In the genomic region with DNA sequence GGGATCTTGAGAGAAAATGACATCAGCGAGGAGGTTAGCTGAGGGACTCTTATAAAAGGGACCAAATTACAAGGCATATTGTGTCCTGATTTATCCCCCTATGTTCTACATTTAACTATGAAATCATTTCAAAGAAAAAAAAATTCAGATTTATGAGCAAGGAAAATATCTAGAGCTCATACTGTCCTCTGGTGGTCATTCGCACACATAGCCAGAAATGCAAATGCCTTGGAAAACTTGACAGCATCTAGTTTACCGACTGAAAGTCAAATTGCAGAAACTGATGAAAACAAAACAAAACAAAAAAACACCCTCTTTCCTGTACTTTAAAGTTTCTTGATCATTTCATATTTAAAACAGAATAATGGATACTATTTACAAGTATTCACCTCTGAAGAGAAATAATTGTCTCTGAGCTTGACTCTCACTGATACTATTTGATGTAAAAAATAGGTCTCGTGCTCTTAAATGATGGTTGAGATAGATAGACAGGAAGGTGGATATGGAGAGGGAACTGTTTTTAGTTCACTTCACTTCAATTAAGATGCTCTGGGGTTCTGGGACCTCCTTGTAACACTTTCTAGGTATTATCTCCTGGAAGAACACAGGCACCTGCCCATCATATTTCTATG, we compare ENCODE assay signal across 9 cellular contexts.
DNase-seq lines count a peak whose midpoint lies in the region; ATAC-seq and TF ChIP-seq lines count a peak whose summit lies in the region.
"Had no signal": no experiment of that assay in that cellular context is flagged by ENCODE, and none has a peak within 500 bp of the region (broad histone marks: within the 10 kb centered on the region; RNA-seq: fewer than 3 reads in every experiment).

No MANE protein-coding gene starts in this region.

- TF ChIP-seq POLR2A in sigmoid colon (IDR thresholded peaks at IDR 0.05) (no peak), GM18505 (IDR thresholded peaks at IDR 0.05; ENCODE audit: borderline replicate concordance, extremely low read depth, insufficient read depth, insufficient read length) (no peak)

- no peak overlapping the region for H3K4me3 Mint-ChIP-seq in endothelial cell (ENCODE audit: unreplicated experiment)

- no peaks in the 10 kb centered on the region for H3K36me3 ChIP-seq in sigmoid colon
- H3K36me3 ChIP-seq: BLaER1 treated with 17β-estradiol and CSF1 and Interleukin-3, amounts not matched to agents 10 nM and 100 nM had no signal

- no peak overlapping the region for H3K27ac Mint-ChIP-seq in endothelial cell (ENCODE audit: unreplicated experiment)

- H3K36me3 Mint-ChIP-seq in endothelial cell (ENCODE audit: low read depth, unreplicated experiment), result peaks cover 2% of the 10 kb centered on the region

- H3K27me3 ChIP-seq in sigmoid colon, result no peaks in the 10 kb centered on the region
- H3K27me3 ChIP-seq: BLaER1 treated with 17β-estradiol and CSF1 and Interleukin-3, amounts not matched to agents 10 nM and 100 nM had no signal

- H3K4me1 Mint-ChIP-seq in endothelial cell (ENCODE audit: unreplicated experiment), result no peaks in the 10 kb centered on the region

- peaks cover 2% of the 10 kb centered on the region for H3K27me3 Mint-ChIP-seq in endothelial cell (ENCODE audit: unreplicated experiment)

- H3K9me3 ChIP-seq in sigmoid colon, result no peaks in the 10 kb centered on the region
- H3K9me3 ChIP-seq: BLaER1 treated with 17β-estradiol and CSF1 and Interleukin-3, amounts not matched to agents 10 nM and 100 nM had no signal

- DNase-seq in NCI-H2081 (lab: John Stamatoyannopoulos, UW), result peak; percentile 38 to 48
- no peak for DNase-seq in NCI-H2081 treated with DMSO at 0.1 percent for 48 hours (lab: John Stamatoyannopoulos, UW)
- peak; percentile 40 for DNase-seq in NCI-H2227 (lab: John Stamatoyannopoulos, UW; ENCODE audit: unreplicated experiment)
- DNase-seq in endothelial cell (ENCODE audit: low spot score), result no peak
- no peak for DNase-seq in sigmoid colon
- no peak for DNase-seq in activated CD8-positive, alpha-beta memory T cell treated with anti-CD3 and anti-CD28 coated beads, Interleukin-2, amount 50 U/mL, for 4 hours

- no peak for TF ChIP-seq EP300 in sigmoid colon (IDR thresholded peaks at IDR 0.05)

- WGBS in sigmoid colon, 2 donors, result 28 to 34% methylated on average over 4 of the region's 4 CpGs

- intact Hi-C loops in sigmoid colon (cut with DNase I), result loop anchor here (1.0 to 5.0 kb wide), 3 partner anchors 79 to 333 kb away; a partner anchor contains a TSS

- H3K4me3 ChIP-seq in sigmoid colon, result no peak overlapping the region
- H3K4me3 ChIP-seq: BLaER1 treated with 17β-estradiol and CSF1 and Interleukin-3, amounts not matched to agents 10 nM and 100 nM had no signal

- H3K4me1 ChIP-seq in sigmoid colon, result peaks cover 0 to 7% (median 2%) of the 10 kb centered on the region in 4 donors
- H3K4me1 ChIP-seq: BLaER1 treated with 17β-estradiol and CSF1 and Interleukin-3, amounts not matched to agents 10 nM and 100 nM had no signal

- H3K27ac ChIP-seq in sigmoid colon, result peak overlapping the region in 2 of 4 donors; percentile 20 to 39
- H3K27ac ChIP-seq: BLaER1 treated with 17β-estradiol and CSF1 and Interleukin-3, amounts not matched to agents 10 nM and 100 nM had no signal

- H3K9me3 Mint-ChIP-seq in endothelial cell (ENCODE audit: unreplicated experiment), result peaks cover 16% of the 10 kb centered on the region

- peak; percentile 66 for TF ChIP-seq CTCF in endothelial cell (IDR thresholded peaks at IDR 0.05; ENCODE audit: unreplicated experiment)
- TF ChIP-seq CTCF in sigmoid colon (IDR thresholded peaks at IDR 0.05), result peak; percentile 88 to 97 (median 93)

- ATAC-seq in HG02938 (IDR thresholded peaks at IDR 0.05; ENCODE audit: unreplicated experiment) (no peak), GM18505 (IDR thresholded peaks at IDR 0.05; ENCODE audit: unreplicated experiment) (no peak)

Comparison
In these comparisons a context has a peak if more than half of its experiments do, and no peak if none do; other contexts are left out.
1. DNase-seq: peak in NCI-H2081 (2 of 2) and NCI-H2227 (single experiment); none in NCI-H2081 treated with DMSO at 0.1 percent for 48 hours (single experiment), endothelial cell (single experiment), sigmoid colon (single experiment) and activated CD8-positive, alpha-beta memory T cell treated with anti-CD3 and anti-CD28 coated beads, Interleukin-2, amount 50 U/mL, for 4 hours (single experiment).